In the genomic region with DNA sequence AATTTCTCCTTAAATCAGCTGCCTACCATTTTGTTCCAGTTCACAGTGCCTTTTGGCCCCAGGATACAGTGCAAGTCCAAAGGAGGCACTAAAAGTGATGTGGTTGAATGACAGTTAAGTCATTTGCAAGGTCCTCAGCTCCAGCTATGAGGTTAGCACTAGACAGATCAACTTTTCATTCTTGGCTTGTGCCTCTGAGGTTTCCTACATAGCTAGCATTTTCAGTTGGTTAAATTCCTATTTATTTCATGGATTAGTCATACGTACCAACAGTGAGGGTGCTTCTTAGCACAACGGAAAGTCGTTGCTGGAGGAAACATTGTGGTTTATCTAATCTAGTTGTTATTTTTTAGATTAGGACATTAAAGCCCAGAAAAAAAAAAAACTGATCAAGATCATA, we compare ENCODE assay signal across 13 cellular contexts. TPM values are rescaled to one million over a fixed set of nuclear protein-coding genes. Genes with fewer than 3 reads are reported as not detected.
A peak's percentile ranks its signal among the peaks of the same experiment; 100 is the strongest.
DNase-seq lines count a peak whose midpoint lies in the region; ATAC-seq and TF ChIP-seq lines count a peak whose summit lies in the region.
"Had no signal": no experiment of that assay in that cellular context is flagged by ENCODE, and none has a peak within 500 bp of the region (broad histone marks: within the 10 kb centered on the region; RNA-seq: fewer than 3 reads in every experiment).

No MANE protein-coding gene starts in this region.

- H4K8ac ChIP-seq in trophoblast cell (ENCODE audit: low read depth, low read length), result no peak overlapping the region

- no peak overlapping the region for H2BK120ac ChIP-seq in trophoblast cell (ENCODE audit: insufficient read depth, low read length, poor library complexity)

- H3K4me2 ChIP-seq in DND-41 (ENCODE audit: insufficient read depth, low read length), result no peak overlapping the region
- H3K4me2 ChIP-seq in mammary epithelial cell (ENCODE audit: insufficient read depth, low read depth, low read length), result no peak overlapping the region
- no peak overlapping the region for H3K4me2 ChIP-seq in trophoblast cell (ENCODE audit: low read length)

- BruUV-seq in mammary epithelial cell (replicated peaks; lab: Mats Ljungman, UMichigan), result no TSS peak

- no peak overlapping the region for H2AK5ac ChIP-seq in trophoblast cell (ENCODE audit: low read length)

- no peak for DNase-seq in DND-41
- peak; percentile 52 for DNase-seq in MG63
- DNase-seq in mammary epithelial cell, result peak; percentile 66
- peak; percentile 18 to 60 for DNase-seq in trophoblast cell
- no peak for DNase-seq in left lobe of liver (ENCODE audit: low spot score)
- no peak for DNase-seq in body of pancreas
- DNase-seq in right lobe of liver, result no peak
- DNase-seq: activated CD4-positive, alpha-beta memory T cell treated with anti-CD3 and anti-CD28 coated beads for 36 hours; DMS79; kidney; occipital lobe had no signal

- H3K36me3 ChIP-seq in DND-41 (ENCODE audit: insufficient read depth, low read length) (no peaks in the 10 kb centered on the region), MG63 (no peaks in the 10 kb centered on the region), mammary epithelial cell (ENCODE audit: insufficient read depth, low read length) (no peaks in the 10 kb centered on the region), trophoblast cell (ENCODE audit: control insufficient read depth in 1 of 2, insufficient read depth in 2 of 2, low read length in 2 of 2) (no peaks in the 10 kb centered on the region), body of pancreas (replicated peaks in 1 of 2; ENCODE audit: insufficient read depth in 1 of 2, low read depth in 2 of 2) (no peaks in the 10 kb centered on the region), right lobe of liver (no peaks in the 10 kb centered on the region)
- H3K36me3 ChIP-seq: thoracic aorta had no signal

- 0 out of 2 replicates have a peak, but pooled peaks cover 5% of the 10 kb centered on the region for H3K4me1 ChIP-seq in DND-41 (ENCODE audit: insufficient read depth, low read length)
- peaks cover 7% of the 10 kb centered on the region for H3K4me1 ChIP-seq in mammary epithelial cell (ENCODE audit: insufficient read depth, low read length)
- H3K4me1 ChIP-seq in trophoblast cell (ENCODE audit: control insufficient read depth in 1 of 2, insufficient read depth in 2 of 2, low read length in 2 of 2), result no peaks in the 10 kb centered on the region
- H3K4me1 ChIP-seq in body of pancreas, result no peaks in the 10 kb centered on the region
- no peaks in the 10 kb centered on the region for H3K4me1 ChIP-seq in right lobe of liver

- no peak overlapping the region for H3K18ac ChIP-seq in trophoblast cell (ENCODE audit: low read length)

- no peak overlapping the region for H4K91ac ChIP-seq in trophoblast cell (ENCODE audit: low read depth, low read length)

- no peaks in the 10 kb centered on the region for H3K9me3 ChIP-seq in DND-41 (ENCODE audit: insufficient read depth, low read length, severe bottlenecking)
- H3K9me3 ChIP-seq in MG63, result peaks cover 7% of the 10 kb centered on the region; the same call in 1 of the 2 replicates
- H3K9me3 ChIP-seq in mammary epithelial cell (replicated peaks; ENCODE audit: insufficient read depth, low read length), result no peaks in the 10 kb centered on the region
- H3K9me3 ChIP-seq in trophoblast cell (ENCODE audit: insufficient read depth, low read depth, low read length), result peaks cover 3% of the 10 kb centered on the region
- H3K9me3 ChIP-seq in body of pancreas, result no peaks in the 10 kb centered on the region
- no peaks in the 10 kb centered on the region for H3K9me3 ChIP-seq in right lobe of liver
- H3K9me3 ChIP-seq: thoracic aorta had no signal

- no peak overlapping the region for H3K4ac ChIP-seq in trophoblast cell (ENCODE audit: low read depth, low read length)

- H3K27me3 ChIP-seq in DND-41 (ENCODE audit: insufficient read depth, low read length, poor library complexity), result no peaks in the 10 kb centered on the region
- no peaks in the 10 kb centered on the region for H3K27me3 ChIP-seq in MG63
- H3K27me3 ChIP-seq in mammary epithelial cell (ENCODE audit: insufficient read depth, low read length), result no peaks in the 10 kb centered on the region
- H3K27me3 ChIP-seq in trophoblast cell (ENCODE audit: insufficient read depth, low read length), result no peaks in the 10 kb centered on the region
- H3K27me3 ChIP-seq in body of pancreas, result no peaks in the 10 kb centered on the region
- no peaks in the 10 kb centered on the region for H3K27me3 ChIP-seq in right lobe of liver

- H3K9ac ChIP-seq in DND-41 (ENCODE audit: low read depth, low read length) (no peak overlapping the region), mammary epithelial cell (ENCODE audit: insufficient read depth, low read length) (no peak overlapping the region), trophoblast cell (ENCODE audit: low read length) (no peak overlapping the region)

- H2BK5ac ChIP-seq in trophoblast cell (ENCODE audit: low read depth, low read length, poor library complexity), result no peak overlapping the region

- H2BK12ac ChIP-seq in trophoblast cell (ENCODE audit: low read length), result no peak overlapping the region

- no peak overlapping the region for H3K23ac ChIP-seq in trophoblast cell (ENCODE audit: low read length)

- H3K14ac ChIP-seq in trophoblast cell (ENCODE audit: low read length), result no peak overlapping the region

- dilution Hi-C loops in mammary epithelial cell (cut with HindIII; ENCODE audit: low sequenced_read_pairs), result no loop called here

- TF ChIP-seq CTCF in DND-41 (IDR thresholded peaks at IDR 0.05; ENCODE audit: borderline replicate concordance, extremely low read depth, low read length, poor library complexity, severe bottlenecking) (no peak), mammary epithelial cell (conservative IDR thresholded peaks at IDR 0.05 in 1 of 2, IDR thresholded peaks at IDR 0.05 in 1 of 2; ENCODE audit: extremely low read depth in 1 of 2, insufficient read depth in 1 of 2, low read depth in 1 of 2, low read length in 2 of 2) (no peak), body of pancreas (IDR thresholded peaks at IDR 0.05) (no peak), right lobe of liver (IDR thresholded peaks at IDR 0.05) (no peak)

- H3K27ac ChIP-seq in DND-41 (ENCODE audit: low read length) (no peak overlapping the region), mammary epithelial cell (ENCODE audit: insufficient read depth, low read depth, low read length) (no peak overlapping the region), trophoblast cell (ENCODE audit: low read depth, low read length) (no peak overlapping the region), body of pancreas (no peak overlapping the region), right lobe of liver (no peak overlapping the region)
- H3K27ac ChIP-seq: thoracic aorta had no signal

- no peak overlapping the region for H3K4me3 ChIP-seq in DND-41 (ENCODE audit: low read depth in 1 of 2, low read length in 2 of 2)
- H3K4me3 ChIP-seq in MG63, result no peak overlapping the region
- H3K4me3 ChIP-seq in mammary epithelial cell (replicated peaks in 1 of 3; ENCODE audit: insufficient read depth in 1 of 3, low read depth in 2 of 3, low read length in 3 of 3), result no peak overlapping the region
- no peak overlapping the region for H3K4me3 ChIP-seq in trophoblast cell (ENCODE audit: low read depth, low read length)
- no peak overlapping the region for H3K4me3 ChIP-seq in body of pancreas
- no peak overlapping the region for H3K4me3 ChIP-seq in right lobe of liver
- H3K4me3 ChIP-seq: thoracic aorta had no signal

- no peak overlapping the region for H2AFZ ChIP-seq in DND-41 (ENCODE audit: low read depth, low read length)
- no peak overlapping the region for H2AFZ ChIP-seq in mammary epithelial cell (ENCODE audit: low read depth, low read length)
- H2AFZ ChIP-seq in trophoblast cell (ENCODE audit: insufficient read depth, low read length, poor library complexity), result no peak overlapping the region

- H4K20me1 ChIP-seq in DND-41 (ENCODE audit: insufficient read depth, low read length) (no peaks in the 10 kb centered on the region), mammary epithelial cell (ENCODE audit: insufficient read depth, low read length) (no peaks in the 10 kb centered on the region)

- H4K12ac ChIP-seq in trophoblast cell (ENCODE audit: low read depth, low read length), result no peak overlapping the region

- CTCF ChIA-PET in mammary epithelial cell (lab: Charles Lee; ENCODE audit: low non-redundant PET), result no interaction called here

- peak; percentile 62 for ATAC-seq in DND-41 (ENCODE audit: insufficient read depth, low read depth)
- ATAC-seq in left lobe of liver, result no peak
- no peak for ATAC-seq in HG02870 (IDR thresholded peaks at IDR 0.05; ENCODE audit: unreplicated experiment)
- ATAC-seq in body of pancreas, result no peak
- ATAC-seq in right lobe of liver, result no peak

- in situ Hi-C loops in mammary epithelial cell (cut with MboI; ENCODE audit: low sequenced_read_pairs in 2 of 2), result no loop called here

- H3K79me1 ChIP-seq in trophoblast cell (ENCODE audit: low read length), result no peaks in the 10 kb centered on the region

- no peak for TF ChIP-seq POLR2A in body of pancreas (IDR thresholded peaks at IDR 0.05)
- TF ChIP-seq POLR2A in right lobe of liver (IDR thresholded peaks at IDR 0.05), result no peak

- H3K79me2 ChIP-seq in DND-41 (ENCODE audit: insufficient read depth, low read length) (no peaks in the 10 kb centered on the region), mammary epithelial cell (ENCODE audit: insufficient read depth, low read length) (no peaks in the 10 kb centered on the region), trophoblast cell (ENCODE audit: control insufficient read depth, insufficient read depth, low read length, poor library complexity) (no peaks in the 10 kb centered on the region)

- 30% methylated on average over 3 of the region's 3 CpGs for WGBS in mammary epithelial cell (ENCODE audit: low coverage, missing lambda C conversion rate)
- no CpG with 5 or more reads among the region's 3 CpGs for WGBS in trophoblast cell (ENCODE audit: extremely low coverage, insufficient coverage, insufficient read length)
- 53 to 61% methylated on average over 3 of the region's 3 CpGs for WGBS in body of pancreas, 2 donors
- WGBS in right lobe of liver (ENCODE audit: insufficient coverage, low coverage, low lambda C conversion rate, missing lambda C conversion rate), result 49% methylated on average over 3 of the region's 3 CpGs

- intact Hi-C loops in mammary epithelial cell (cut with micrococcal nuclease) (no loop called here), body of pancreas (cut with DNase I) (no loop called here), right lobe of liver (cut with DNase I) (no loop called here)

RNA-seq across cellular contexts. Expression of a gene that starts 59.3 kb away (rescaled TPM):
- total RNA-seq in MG63 (2014; rRNA removed; shearing (Covaris generic); ENCODE audit: low replicate concordance), result 34.5 and 47.6 TPM in 2 replicates
- total RNA-seq in mammary epithelial cell, result 10 to 100 TPM; 15.3 to 47.0 TPM
- polyA plus RNA-seq in mammary epithelial cell, result 23.3 TPM
- polyA minus RNA-seq in mammary epithelial cell, result 7.8 TPM
- polyA plus RNA-seq in trophoblast cell (2013), result 28.8 and 32.4 TPM in 2 replicates
- 18.5 TPM for total RNA-seq in left lobe of liver
- total RNA-seq in body of pancreas, result 10 to 100 TPM in 1 of 2 donors, 1 to 10 TPM in 1; 8.2 to 14.3 TPM
- 10 to 100 TPM; 15.9 to 28.2 (median 19.7) TPM for total RNA-seq in right lobe of liver

Comparison
In these comparisons a context has a peak if more than half of its experiments do, and no peak if none do; other contexts are left out.
1. DNase-seq: peak in MG63 (single experiment), mammary epithelial cell (single experiment) and trophoblast cell (2 of 2); none in DND-41 (single experiment), left lobe of liver (single experiment), body of pancreas (0 of 4) and right lobe of liver (0 of 3).